ENCODE assay signal across 33 cellular contexts in the genomic region with DNA sequence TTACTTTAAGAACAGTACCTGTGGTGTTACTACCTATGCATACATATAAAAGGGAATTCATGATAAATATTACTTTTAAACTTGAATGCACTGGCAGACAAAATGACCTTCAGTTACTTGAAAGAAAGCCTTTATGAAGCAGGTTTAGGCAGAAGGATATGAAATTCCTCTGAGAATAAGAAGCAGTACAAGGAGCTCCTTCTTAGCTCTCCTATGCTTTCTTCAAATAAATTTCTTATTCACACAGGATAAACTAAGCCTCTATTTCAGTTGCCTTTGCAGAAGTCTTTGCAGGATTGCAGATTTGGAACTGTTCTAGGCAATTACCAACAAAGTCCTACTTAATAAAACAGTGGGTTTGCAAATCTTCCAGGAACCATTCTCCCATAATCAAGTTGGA. TPM values are rescaled to one million over a fixed set of nuclear protein-coding genes. Genes with fewer than 3 reads are reported as not detected.
"Had no signal": no experiment of that assay in that cellular context is flagged by ENCODE, and none has a peak within 500 bp of the region (broad histone marks: within the 10 kb centered on the region; RNA-seq: fewer than 3 reads in every experiment).

No MANE protein-coding gene starts in this region.

- H3K27me3 Mint-ChIP-seq: stimulated activated naive B cell treated with anti-CD40 and anti-IgM and Interleukin-4, amounts not matched to agents 10 μg/mL and 1 μg/mL and 100 μg/mL, for 72 hours; type B pancreatic cell had no signal

- DNase-seq: stimulated activated CD4-positive, alpha-beta T cell treated with anti-CD3 and anti-CD28 coated beads, Interleukin-2, amount 100 ng/mL, for 48 hours; stimulated activated CD4-positive, alpha-beta T cell treated with anti-CD3 and anti-CD28 coated beads, Interleukin-4, amount 100 ng/mL, for 1 hour; stimulated activated CD4-positive, alpha-beta T cell treated with anti-CD3 and anti-CD28 coated beads, Interleukin-4, amount 100 ng/mL, for 24 hours; stimulated activated CD4-positive, alpha-beta T cell treated with anti-CD3 and anti-CD28 coated beads, Interleukin-4, amount 100 ng/mL, for 4 hours; stimulated activated CD8-positive, alpha-beta memory T cell treated with anti-CD3 and anti-CD28 coated beads, Interleukin-4, amount 100 ng/mL, for 48 hours; stimulated activated naive B cell treated with anti-CD40 and anti-IgM and Interleukin-4, amounts not matched to agents 10 μg/mL and 1 μg/mL and 100 μg/mL, for 72 hours; stimulated activated naive CD4-positive, alpha-beta T cell; stimulated activated naive CD4-positive, alpha-beta T cell treated with Interleukin-2 at 50 U/mL for 16 hours; stimulated activated naive CD8-positive, alpha-beta T cell treated with anti-CD3 and anti-CD28 coated beads, Interleukin-15, amount 100 ng/mL, for 72 hours; stimulated activated naive CD8-positive, alpha-beta T cell treated with anti-CD3 and anti-CD28 coated beads, Interleukin-15, Interleukin-2, amounts not matched to agents 100 U/mL and 50 U/mL, for 24 hours; stomach; substantia nigra; testis; thyroid gland; tibial artery; transverse colon; trophoblast cell; upper lobe of left lung; upper lobe of right lung; uterus had no signal

- H3K4me3 Mint-ChIP-seq: stimulated activated effector memory CD8-positive, alpha-beta T cell treated with anti-CD3 and anti-CD28 coated beads, Interleukin-12 subunit alpha, Interleukin-12 subunit beta, amount 100 ng/mL, for 72 hours; stimulated activated memory B cell treated with anti-CD40 and anti-IgM and Interleukin-4, amounts not matched to agents 10 μg/mL and 1 μg/mL and 100 μg/mL, for 72 hours; stimulated activated naive B cell treated with anti-CD40 and anti-IgM and Interleukin-4, amounts not matched to agents 10 μg/mL and 1 μg/mL and 100 μg/mL, for 72 hours; stimulated activated naive CD8-positive, alpha-beta T cell treated with anti-CD3 and anti-CD28 coated beads, Interleukin-15, amount 100 ng/mL, for 72 hours; stimulated activated naive CD8-positive, alpha-beta T cell treated with anti-CD3 and anti-CD28 coated beads, Interleukin-15, Interleukin-2, amounts not matched to agents 100 ng/mL and 50 ng/mL, for 24 hours; type B pancreatic cell had no signal

- ATAC-seq: stimulated activated effector memory CD8-positive, alpha-beta T cell treated with anti-CD3 and anti-CD28 coated beads, Interleukin-12 subunit alpha, Interleukin-12 subunit beta, amount 100 ng/mL, for 72 hours; stimulated activated memory B cell treated with anti-CD40 and anti-IgM and Interleukin-4, amounts not matched to agents 10 μg/mL and 1 μg/mL and 100 μg/mL, for 72 hours; stimulated activated naive B cell treated with anti-CD40 and anti-IgM and Interleukin-4, amounts not matched to agents 10 μg/mL and 1 μg/mL and 100 μg/mL, for 72 hours; stimulated activated naive CD8-positive, alpha-beta T cell treated with anti-CD3 and anti-CD28 coated beads, Interleukin-15, amount 100 ng/mL, for 72 hours; stimulated activated naive CD8-positive, alpha-beta T cell treated with anti-CD3 and anti-CD28 coated beads, Interleukin-15, Interleukin-2, amounts not matched to agents 100 U/mL and 50 U/mL, for 24 hours; upper lobe of right lung had no signal

- H3K36me3 Mint-ChIP-seq: stimulated activated effector memory CD8-positive, alpha-beta T cell treated with anti-CD3 and anti-CD28 coated beads, Interleukin-12 subunit alpha, Interleukin-12 subunit beta, amount 100 ng/mL, for 72 hours; stimulated activated memory B cell treated with anti-CD40 and anti-IgM and Interleukin-4, amounts not matched to agents 10 μg/mL and 1 μg/mL and 100 μg/mL, for 72 hours; stimulated activated naive B cell treated with anti-CD40 and anti-IgM and Interleukin-4, amounts not matched to agents 10 μg/mL and 1 μg/mL and 100 μg/mL, for 72 hours; type B pancreatic cell had no signal

- H3K9me3 Mint-ChIP-seq: stimulated activated memory B cell treated with anti-CD40 and anti-IgM and Interleukin-4, amounts not matched to agents 10 μg/mL and 1 μg/mL and 100 μg/mL, for 72 hours; stimulated activated naive B cell treated with anti-CD40 and anti-IgM and Interleukin-4, amounts not matched to agents 10 μg/mL and 1 μg/mL and 100 μg/mL, for 72 hours; stimulated activated naive CD8-positive, alpha-beta T cell treated with anti-CD3 and anti-CD28 coated beads, Interleukin-15, amount 100 ng/mL, for 72 hours; stimulated activated naive CD8-positive, alpha-beta T cell treated with anti-CD3 and anti-CD28 coated beads, Interleukin-15, Interleukin-2, amounts not matched to agents 100 ng/mL and 50 ng/mL, for 24 hours had no signal

- H3K27ac Mint-ChIP-seq: stimulated activated effector memory CD8-positive, alpha-beta T cell treated with anti-CD3 and anti-CD28 coated beads, Interleukin-12 subunit alpha, Interleukin-12 subunit beta, amount 100 ng/mL, for 72 hours; stimulated activated memory B cell treated with anti-CD40 and anti-IgM and Interleukin-4, amounts not matched to agents 10 μg/mL and 1 μg/mL and 100 μg/mL, for 72 hours; stimulated activated naive B cell treated with anti-CD40 and anti-IgM and Interleukin-4, amounts not matched to agents 10 μg/mL and 1 μg/mL and 100 μg/mL, for 72 hours; stimulated activated naive CD8-positive, alpha-beta T cell treated with anti-CD3 and anti-CD28 coated beads, Interleukin-15, amount 100 ng/mL, for 72 hours; stimulated activated naive CD8-positive, alpha-beta T cell treated with anti-CD3 and anti-CD28 coated beads, Interleukin-15, Interleukin-2, amounts not matched to agents 100 ng/mL and 50 ng/mL, for 24 hours; type B pancreatic cell had no signal

RNA-seq across cellular contexts. Expression of gene EPYC, which starts 1.0 kb away (rescaled TPM):
- total RNA-seq: stomach, subcutaneous adipose tissue, suprapubic skin, temporal lobe, testis, thoracic aorta, thyroid gland, tibial nerve, transverse colon, upper lobe of left lung, upper lobe of right lung, ureter, vagina had no signal
- polyA plus RNA-seq: stomach, urinary bladder had no signal

RNA-seq across cellular contexts. Expression of gene CCER1, which starts 48.8 kb away (rescaled TPM):
- total RNA-seq: stomach, subcutaneous adipose tissue, suprapubic skin, temporal lobe, thoracic aorta, tibial nerve, transverse colon, upper lobe of left lung, upper lobe of right lung, ureter, urinary bladder, uterus, vagina had no signal
- polyA plus RNA-seq: stomach, thymus, urinary bladder had no signal

RNA-seq across cellular contexts. Expression of gene KERA, which starts 54.1 kb away (rescaled TPM):
- total RNA-seq: subcutaneous adipose tissue, suprapubic skin, thoracic aorta, thyroid gland, tibial nerve, transverse colon, upper lobe of left lung, upper lobe of right lung, ureter, vagina had no signal
- polyA plus RNA-seq: stomach had no signal
